Comparison of ENCODE assay signal across 1 cellular context in genomic region chr2:206887705-206888104, GRCh38.
TF ChIP-seq lines count a peak whose summit lies in the region.

No MANE protein-coding gene starts in this region.

TF ChIP-seq in SK-N-SH, 30 proteins besides CTCF, POLR2A, EP300 and RAD21:
- no peak for TF ChIP-seq JUND (IDR thresholded peaks at IDR 0.05)
- TF ChIP-seq TEAD4 (IDR thresholded peaks at IDR 0.05; ENCODE audit: borderline replicate concordance, insufficient read depth), result no peak
- no peak for TF ChIP-seq ELF1 (IDR thresholded peaks at IDR 0.05)
- TF ChIP-seq GABPA (IDR thresholded peaks at IDR 0.05; ENCODE audit: low read depth), result no peak
- TF ChIP-seq FOSL2 (IDR thresholded peaks at IDR 0.05; ENCODE audit: borderline replicate concordance, low read depth), result no peak
